8 cellular contexts compared by ENCODE assay signal in genomic region chr11:59206635-59207034, GRCh38. TPM values are rescaled to one million over a fixed set of nuclear protein-coding genes. Genes with fewer than 3 reads are reported as not detected.
DNase-seq lines count a peak whose midpoint lies in the region; ATAC-seq and TF ChIP-seq lines count a peak whose summit lies in the region.

No MANE protein-coding gene starts in this region.

- peaks cover 50% of the 10 kb centered on the region for H3K27me3 Mint-ChIP-seq in activated CD4-positive, alpha-beta T cell treated with anti-CD3 and anti-CD28 coated beads, Interleukin-2, amount 10 ng/mL, durations not matched to agents 24 days and 14 days
- H3K27me3 Mint-ChIP-seq in activated B cell treated with CpG ODN at 0.5 μM for 24 hours: no peaks in the 10 kb centered on the region

- peak; percentile 61 for DNase-seq in activated CD4-positive, alpha-beta T cell treated with anti-CD3 and anti-CD28 coated beads, Interleukin-2, amount 10 ng/mL, durations not matched to agents 24 days and 14 days
- no peak for DNase-seq in activated CD4-positive, alpha-beta T cell treated with anti-CD3 and anti-CD28 coated beads for 1 hour
- DNase-seq in M059J (ENCODE audit: low read depth): peak; percentile 37
- no peak for DNase-seq in activated B cell treated with CpG ODN at 0.5 μM for 24 hours
- peak; percentile 72 for DNase-seq in islet precursor cell
- no peak for DNase-seq in activated CD8-positive, alpha-beta memory T cell treated with anti-CD3 and anti-CD28 coated beads for 24 hours

- no peak overlapping the region for H3K4me3 Mint-ChIP-seq in activated CD4-positive, alpha-beta T cell treated with anti-CD3 and anti-CD28 coated beads, Interleukin-2, amount 10 ng/mL, durations not matched to agents 24 days and 14 days
- H3K4me3 Mint-ChIP-seq in activated B cell treated with CpG ODN at 0.5 μM for 24 hours: peak overlapping the region; percentile 98

- ATAC-seq in activated B cell treated with CpG ODN at 0.5 μM for 24 hours (ENCODE audit: low read depth) (no peak), GM18511 (IDR thresholded peaks at IDR 0.05; ENCODE audit: unreplicated experiment) (no peak), HG03108 (IDR thresholded peaks at IDR 0.05; ENCODE audit: unreplicated experiment) (no peak)

- no peak overlapping the region for H3K27ac Mint-ChIP-seq in activated CD4-positive, alpha-beta T cell treated with anti-CD3 and anti-CD28 coated beads, Interleukin-2, amount 10 ng/mL, durations not matched to agents 24 days and 14 days
- peak overlapping the region; percentile 93 for H3K27ac Mint-ChIP-seq in activated B cell treated with CpG ODN at 0.5 μM for 24 hours

- CTCF ChIA-PET in activated B cell treated with CpG ODN at 0.5 μM for 24 hours (lab: Charles Lee): interaction anchor here (0.8 to 9.7 kb wide), 9 partner anchors 13 to 225 kb away, joined by 3 to 94 read pairs (median 4); partner anchors contain the start of gene DTX4

- no peak for TF ChIP-seq CTCF in activated B cell treated with CpG ODN at 0.5 μM for 24 hours (IDR thresholded peaks at IDR 0.05)

- H3K9me3 Mint-ChIP-seq in activated CD4-positive, alpha-beta T cell treated with anti-CD3 and anti-CD28 coated beads, Interleukin-2, amount 10 ng/mL, durations not matched to agents 24 days and 14 days: no peaks in the 10 kb centered on the region
- no peaks in the 10 kb centered on the region for H3K9me3 Mint-ChIP-seq in activated B cell treated with CpG ODN at 0.5 μM for 24 hours

- no peaks in the 10 kb centered on the region for H3K36me3 Mint-ChIP-seq in activated CD4-positive, alpha-beta T cell treated with anti-CD3 and anti-CD28 coated beads, Interleukin-2, amount 10 ng/mL, durations not matched to agents 24 days and 14 days (ENCODE audit: low read depth)
- peaks cover 88% of the 10 kb centered on the region for H3K36me3 Mint-ChIP-seq in activated B cell treated with CpG ODN at 0.5 μM for 24 hours (ENCODE audit: low read depth)

- POLR2A ChIA-PET in activated B cell treated with CpG ODN at 0.5 μM for 24 hours (lab: Charles Lee): interaction anchor here (1.3 to 6.3 kb wide), 4 partner anchors 16 to 83 kb away, joined by 4 to 69 read pairs (median 5); partner anchors contain the start of gene DTX4

- intact Hi-C loops in activated CD4-positive, alpha-beta T cell treated with anti-CD3 and anti-CD28 coated beads, Interleukin-2, amount 10 ng/mL, durations not matched to agents 24 days and 14 days (cut with micrococcal nuclease): no loop called here
- intact Hi-C loops in activated B cell treated with CpG ODN at 0.5 μM for 24 hours (cut with micrococcal nuclease): no loop called here

- H3K4me1 Mint-ChIP-seq in activated CD4-positive, alpha-beta T cell treated with anti-CD3 and anti-CD28 coated beads, Interleukin-2, amount 10 ng/mL, durations not matched to agents 24 days and 14 days: peaks cover 29% of the 10 kb centered on the region
- H3K4me1 Mint-ChIP-seq in activated B cell treated with CpG ODN at 0.5 μM for 24 hours: peaks cover 93% of the 10 kb centered on the region

RNA-seq across cellular contexts. Expression of gene MPEG1, which starts 6.1 kb away (rescaled TPM):
- total RNA-seq in activated CD4-positive, alpha-beta T cell treated with anti-CD3 and anti-CD28 coated beads, Interleukin-2, amount 10 ng/mL, durations not matched to agents 24 days and 14 days: not detected in 2 replicates
- not detected in 2 replicates for total RNA-seq in M059J (2014; rRNA removed; shearing (Covaris generic))
- total RNA-seq in activated B cell treated with CpG ODN at 0.5 μM for 24 hours: 145 and 154 TPM in 2 replicates

RNA-seq across cellular contexts. Expression of gene DTX4, which starts 34.7 kb away (rescaled TPM):
- 0.17 and 0.47 TPM in 2 replicates for total RNA-seq in activated CD4-positive, alpha-beta T cell treated with anti-CD3 and anti-CD28 coated beads, Interleukin-2, amount 10 ng/mL, durations not matched to agents 24 days and 14 days
- total RNA-seq in M059J (2014; rRNA removed; shearing (Covaris generic)): 0.37 and 0.39 TPM in 2 replicates
- 24.2 TPM in 2 replicates for total RNA-seq in activated B cell treated with CpG ODN at 0.5 μM for 24 hours

Comparison
In these comparisons a context has a peak if more than half of its experiments do, and no peak if none do; other contexts are left out.
1. DNase-seq: peak in activated CD4-positive, alpha-beta T cell treated with anti-CD3 and anti-CD28 coated beads, Interleukin-2, amount 10 ng/mL, durations not matched to agents 24 days and 14 days (single experiment), M059J (single experiment) and islet precursor cell (single experiment); none in activated CD4-positive, alpha-beta T cell treated with anti-CD3 and anti-CD28 coated beads for 1 hour (single experiment), activated B cell treated with CpG ODN at 0.5 μM for 24 hours (single experiment) and activated CD8-positive, alpha-beta memory T cell treated with anti-CD3 and anti-CD28 coated beads for 24 hours (single experiment).
2. RNA of gene MPEG1, which starts 6.1 kb away (total RNA-seq): 145 to 154 TPM in activated B cell treated with CpG ODN at 0.5 μM for 24 hours; not detected in activated CD4-positive, alpha-beta T cell treated with anti-CD3 and anti-CD28 coated beads, Interleukin-2, amount 10 ng/mL, durations not matched to agents 24 days and 14 days and not detected in M059J; every median in the first group is over 100 times any median in the second.
3. RNA of gene DTX4, which starts 34.7 kb away (total RNA-seq): 24.2 TPM in activated B cell treated with CpG ODN at 0.5 μM for 24 hours; 0.17 to 0.47 TPM in activated CD4-positive, alpha-beta T cell treated with anti-CD3 and anti-CD28 coated beads, Interleukin-2, amount 10 ng/mL, durations not matched to agents 24 days and 14 days and 0.37 to 0.39 TPM in M059J; every median in the first group is over 10 times any median in the second.